In the genomic region with DNA sequence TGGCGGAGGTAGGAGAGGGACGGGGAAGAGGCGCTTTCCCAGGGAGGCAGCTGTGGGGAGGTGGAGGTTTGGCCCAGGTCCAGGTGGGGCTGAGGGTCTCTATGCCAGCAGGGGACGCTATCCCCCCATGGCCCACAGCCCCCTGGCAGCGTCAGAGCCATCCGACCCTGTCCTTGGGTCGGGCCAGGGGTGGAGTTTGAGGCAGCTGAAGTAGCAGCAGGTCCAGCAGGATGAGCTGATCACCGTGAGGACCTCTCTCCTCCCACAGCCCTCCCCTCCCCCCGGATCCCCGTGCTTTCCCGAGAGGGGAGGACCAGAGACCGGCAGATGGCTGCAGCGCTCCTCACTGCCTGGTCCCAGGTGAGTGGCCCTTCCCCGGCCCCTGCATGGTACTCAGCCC, we compare ENCODE assay signal across 1 cellular context.
TF ChIP-seq lines count a peak whose summit lies in the region.

No MANE protein-coding gene starts in this region.

TF ChIP-seq in H1, 55 proteins besides CTCF, POLR2A, EP300 and RAD21:
- TF ChIP-seq NANOG (IDR thresholded peaks at IDR 0.05; ENCODE audit: insufficient read depth, low read depth, low read length, poor library complexity, severe bottlenecking) = no peak
- no peak for TF ChIP-seq BCL11A (IDR thresholded peaks at IDR 0.05; ENCODE audit: low read depth in 2 of 2, low read length in 2 of 2)
- no peak for TF ChIP-seq SP1 (IDR thresholded peaks at IDR 0.05; ENCODE audit: low read depth, low read length)
- TF ChIP-seq KDM1A (IDR thresholded peaks at IDR 0.05; ENCODE audit: borderline replicate concordance, low read length) = no peak
- TF ChIP-seq GABPA (IDR thresholded peaks at IDR 0.05; ENCODE audit: borderline replicate concordance, insufficient read depth, low read length) = no peak
